In the genomic region with DNA sequence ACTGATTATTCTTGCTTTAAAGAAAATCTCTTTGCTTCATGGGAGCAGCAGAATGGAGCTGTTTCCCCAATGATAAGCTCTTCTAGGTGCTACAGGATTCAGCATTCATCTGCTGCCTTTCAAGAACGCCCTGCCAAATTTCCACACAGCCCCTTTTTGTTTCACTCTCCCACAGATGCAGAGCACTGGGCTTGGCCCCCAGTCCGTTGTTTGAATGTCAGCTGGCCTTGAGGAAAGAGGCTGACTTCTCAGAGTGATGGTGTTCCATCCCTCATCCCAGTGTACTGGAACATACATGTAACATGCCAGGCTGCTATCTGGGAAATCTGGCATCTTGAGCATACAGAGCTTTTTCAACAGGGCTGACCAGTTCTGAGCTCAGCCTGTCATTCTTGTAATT, we compare ENCODE assay signal across 15 cellular contexts. TPM values are rescaled to one million over a fixed set of nuclear protein-coding genes. Genes with fewer than 3 reads are reported as not detected.
DNase-seq lines count a peak whose midpoint lies in the region; ATAC-seq and TF ChIP-seq lines count a peak whose summit lies in the region.
"Had no signal": no experiment of that assay in that cellular context is flagged by ENCODE, and none has a peak within 500 bp of the region (broad histone marks: within the 10 kb centered on the region; RNA-seq: fewer than 3 reads in every experiment).

No MANE protein-coding gene starts in this region.

- peaks cover 50% of the 10 kb centered on the region for H3K36me3 Mint-ChIP-seq in activated T-helper 17 cell treated with anti-CD3 and anti-CD28 coated beads, Interleukin-2, amount 50 U/mL, for 72 hours (ENCODE audit: low read depth)
- peaks cover 19% of the 10 kb centered on the region for H3K36me3 Mint-ChIP-seq in osteocyte (ENCODE audit: unreplicated experiment)

- H3K4me1 Mint-ChIP-seq in activated T-helper 17 cell treated with anti-CD3 and anti-CD28 coated beads, Interleukin-2, amount 50 U/mL, for 72 hours = peaks cover 46% of the 10 kb centered on the region
- H3K4me1 Mint-ChIP-seq in osteocyte (ENCODE audit: unreplicated experiment) = peaks cover 75% of the 10 kb centered on the region

- H3K4me3 Mint-ChIP-seq in activated T-helper 17 cell treated with anti-CD3 and anti-CD28 coated beads, Interleukin-2, amount 50 U/mL, for 72 hours = peak overlapping the region; percentile 89
- peak overlapping the region; percentile 97 for H3K4me3 Mint-ChIP-seq in osteocyte (ENCODE audit: unreplicated experiment)

- no peaks in the 10 kb centered on the region for H3K27me3 Mint-ChIP-seq in activated T-helper 17 cell treated with anti-CD3 and anti-CD28 coated beads, Interleukin-2, amount 50 U/mL, for 72 hours
- no peaks in the 10 kb centered on the region for H3K27me3 Mint-ChIP-seq in osteocyte (ENCODE audit: unreplicated experiment)

- no peak for TF ChIP-seq CTCF in osteocyte (IDR thresholded peaks at IDR 0.05)

- peak; percentile 90 for DNase-seq in Ammon's horn (ENCODE audit: low spot score)
- peak; percentile 95 for DNase-seq in globus pallidus (ENCODE audit: low spot score)
- no peak for DNase-seq in osteocyte (ENCODE audit: extremely low spot score, unreplicated experiment)
- DNase-seq in cerebellar cortex (ENCODE audit: low spot score) = no peak
- DNase-seq in DMS53 treated with DMSO at 0.1 percent for 48 hours (lab: John Stamatoyannopoulos, UW; ENCODE audit: unreplicated experiment) = no peak
- no peak for DNase-seq in NCI-H2196 (lab: John Stamatoyannopoulos, UW; ENCODE audit: unreplicated experiment)
- DNase-seq in stimulated activated CD4-positive, alpha-beta T cell treated with anti-CD3 and anti-CD28 coated beads, Interleukin-2, amount 100 ng/mL, for 48 hours = no peak
- DNase-seq: AML-193, NCI-H1048, NCI-H446 treated with DMSO at 0.1 percent for 48 hours, Peyer's patch, upper lobe of left lung had no signal

- H3K9me3 Mint-ChIP-seq in activated T-helper 17 cell treated with anti-CD3 and anti-CD28 coated beads, Interleukin-2, amount 50 U/mL, for 72 hours = no peaks in the 10 kb centered on the region
- H3K9me3 Mint-ChIP-seq in osteocyte (ENCODE audit: unreplicated experiment) = no peaks in the 10 kb centered on the region

- ATAC-seq in activated T-helper 17 cell treated with anti-CD3 and anti-CD28 coated beads, Interleukin-2, amount 50 U/mL, for 72 hours (replicated peaks) = no peak
- ATAC-seq: activated CD4-positive, CD25-positive, alpha-beta regulatory T cell treated with anti-CD3 and anti-CD28 coated beads, Interleukin-2, amount 50 U/mL, for 24 hours; left lobe of liver had no signal

- no peak overlapping the region for H3K27ac Mint-ChIP-seq in activated T-helper 17 cell treated with anti-CD3 and anti-CD28 coated beads, Interleukin-2, amount 50 U/mL, for 72 hours
- peak overlapping the region; percentile 89 for H3K27ac Mint-ChIP-seq in osteocyte (ENCODE audit: unreplicated experiment)

RNA-seq across cellular contexts. Expression of a gene that starts 2.6 kb away (rescaled TPM):
- total RNA-seq in activated T-helper 17 cell treated with anti-CD3 and anti-CD28 coated beads, Interleukin-2, amount 50 U/mL, for 72 hours = 10 to 100 TPM; 21.5 to 45.3 TPM
- total RNA-seq in osteocyte = 174 and 178 TPM in 2 replicates

Comparison
In these comparisons a context has a peak if more than half of its experiments do, and no peak if none do; other contexts are left out.
1. DNase-seq: peak in Ammon's horn (single experiment) and globus pallidus (single experiment); none in osteocyte (single experiment), cerebellar cortex (single experiment), DMS53 treated with DMSO at 0.1 percent for 48 hours (single experiment), NCI-H2196 (single experiment) and stimulated activated CD4-positive, alpha-beta T cell treated with anti-CD3 and anti-CD28 coated beads, Interleukin-2, amount 100 ng/mL, for 48 hours (0 of 2).